ENCODE assay signal across 17 cellular contexts in genomic region chr3:183341545-183342288, GRCh38.
"Had no signal": no experiment of that assay in that cellular context is flagged by ENCODE, and none has a peak within 500 bp of the region (broad histone marks: within the 10 kb centered on the region; RNA-seq: fewer than 3 reads in every experiment).

No MANE protein-coding gene starts in this region.

- DNase-seq: activated CD4-positive, alpha-beta T cell treated with anti-CD3 and anti-CD28 coated beads, Interleukin-2, amount 50 U/mL, for 48 hours; activated CD4-positive, CD25-positive, alpha-beta regulatory T cell treated with anti-CD3 and anti-CD28 coated beads, Interleukin-2, amount 50 U/mL, for 72 hours; activated naive CD4-positive, alpha-beta T cell treated with Interleukin-2 at 50 U/mL for 16 hours; aorta; cerebellar nuclear complex; dermis blood vessel endothelial cell; effector memory CD8-positive, alpha-beta T cell; islet precursor cell; naive B cell; ovary; stimulated activated naive CD8-positive, alpha-beta T cell treated with anti-CD3 and anti-CD28 coated beads, Interleukin-15, Interleukin-2, amounts not matched to agents 100 U/mL and 50 U/mL, for 24 hours; T1000 had no signal

- H3K4me2 ChIP-seq: neural progenitor cell had no signal

- H3K36me3 ChIP-seq: neural progenitor cell, ovary, thoracic aorta had no signal

- H3K4me3 ChIP-seq: neural progenitor cell, ovary, thoracic aorta had no signal

- H3K9me3 ChIP-seq: ovary, thoracic aorta had no signal

- H3K27me3 ChIP-seq: neural progenitor cell, ovary had no signal

- H3K27ac ChIP-seq: neural progenitor cell, ovary, thoracic aorta had no signal

- H2AFZ ChIP-seq: neural progenitor cell had no signal

- H3K9ac ChIP-seq: neural progenitor cell had no signal

- ATAC-seq: activated T-helper 17 cell treated with anti-CD3 and anti-CD28 coated beads, Interleukin-2, amount 50 U/mL, for 72 hours; effector memory CD8-positive, alpha-beta T cell; left lobe of liver; sciatic nerve; stimulated activated naive CD8-positive, alpha-beta T cell treated with anti-CD3 and anti-CD28 coated beads, Interleukin-15, Interleukin-2, amounts not matched to agents 100 U/mL and 50 U/mL, for 24 hours had no signal
